ENCODE assay signal across 27 cellular contexts in the genomic region with DNA sequence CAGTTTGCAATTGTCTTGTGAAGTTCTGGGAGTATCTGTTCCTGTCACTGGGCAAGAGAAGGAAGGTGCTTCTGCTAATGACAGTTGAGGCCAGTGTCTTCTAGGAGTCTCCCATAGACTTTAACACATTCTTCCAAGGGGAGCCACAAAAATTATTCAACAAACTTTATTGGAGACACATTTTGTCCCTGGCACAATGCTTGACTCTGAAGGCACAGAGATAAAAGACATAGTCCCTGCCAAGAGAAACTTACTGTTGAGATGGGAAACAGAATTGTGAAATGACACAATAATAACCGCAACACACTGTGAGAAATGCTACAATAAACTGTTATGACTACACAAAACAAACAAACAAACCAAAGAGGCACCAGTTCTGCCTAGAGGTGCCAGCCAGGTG.
"Had no signal": no experiment of that assay in that cellular context is flagged by ENCODE, and none has a peak within 500 bp of the region (broad histone marks: within the 10 kb centered on the region; RNA-seq: fewer than 3 reads in every experiment).

No MANE protein-coding gene starts in this region.

- H3K4me1 Mint-ChIP-seq: activated naive CD8-positive, alpha-beta T cell treated with anti-CD3 and anti-CD28 coated beads, Interleukin-2, amount 50 U/mL, for 24 hours; brain; T-cell had no signal

- DNase-seq: activated CD4-positive, CD25-positive, alpha-beta regulatory T cell; activated effector memory CD4-positive, alpha-beta T cell treated with anti-CD3 and anti-CD28 coated beads, Interleukin-2, amount 50 U/mL, for 16 hours; activated naive CD4-positive, alpha-beta T cell treated with Interleukin-2 at 50 U/mL for 16 hours; activated naive CD8-positive, alpha-beta T cell treated with anti-CD3 and anti-CD28 coated beads, Interleukin-2, amount 50 U/mL, for 24 hours; activated T-cell treated with anti-CD3 and anti-CD28 coated beads, Interleukin-2, amount 50 U/mL, for 4 hours; amniotic stem cell; MG63; MV-4-11; NCI-H1092 treated with DMSO at 0.1 percent for 48 hours; NCI-H1417 treated with DMSO at 0.1 percent for 48 hours; NCI-H1694; NCI-H2029; NCI-H345; NCI-H510A; NCI-H526 treated with DMSO at 0.1 percent for 48 hours; NCI-H82; RPMI8226; T-cell; T-helper 2 cell; T1000 had no signal

- H3K4me3 ChIP-seq: cardiac muscle cell, MG63, SK-N-MC had no signal

- H3K27ac Mint-ChIP-seq: activated naive CD4-positive, alpha-beta T cell treated with anti-CD3 and anti-CD28 coated beads, Interleukin-2, amount 50 U/mL, for 72 hours; activated naive CD8-positive, alpha-beta T cell treated with anti-CD3 and anti-CD28 coated beads, Interleukin-2, amount 50 U/mL, for 24 hours; brain; T-cell had no signal

- H3K9me3 ChIP-seq: MG63 had no signal

- ATAC-seq: activated naive CD4-positive, alpha-beta T cell treated with anti-CD3 and anti-CD28 coated beads, Interleukin-2, amount 50 U/mL, for 72 hours; activated naive CD8-positive, alpha-beta T cell treated with anti-CD3 and anti-CD28 coated beads, Interleukin-2, amount 50 U/mL, for 24 hours; activated T-cell treated with anti-CD3 and anti-CD28 coated beads, Interleukin-2, amount 50 U/mL, for 4 hours; Panc1; Right ventricle myocardium inferior; T-cell had no signal

- H3K27ac ChIP-seq: cardiac muscle cell, SK-N-MC, VCaP had no signal

- H3K36me3 ChIP-seq: cardiac muscle cell, MG63 had no signal

- H3K27me3 ChIP-seq: MG63 had no signal

- H3K4me3 Mint-ChIP-seq: activated naive CD8-positive, alpha-beta T cell treated with anti-CD3 and anti-CD28 coated beads, Interleukin-2, amount 50 U/mL, for 24 hours; activated T-cell treated with anti-CD3 and anti-CD28 coated beads, Interleukin-2, amount 50 U/mL, for 4 hours; brain; T-cell had no signal

- H3K9me3 Mint-ChIP-seq: activated naive CD4-positive, alpha-beta T cell treated with anti-CD3 and anti-CD28 coated beads, Interleukin-2, amount 50 U/mL, for 72 hours; activated naive CD8-positive, alpha-beta T cell treated with anti-CD3 and anti-CD28 coated beads, Interleukin-2, amount 50 U/mL, for 24 hours; activated T-cell treated with anti-CD3 and anti-CD28 coated beads, Interleukin-2, amount 50 U/mL, for 4 hours; T-cell had no signal

- H3K36me3 Mint-ChIP-seq: activated naive CD4-positive, alpha-beta T cell treated with anti-CD3 and anti-CD28 coated beads, Interleukin-2, amount 50 U/mL, for 72 hours; brain; T-cell had no signal
